22 cellular contexts compared by ENCODE assay signal in genomic region chr1:170445096-170445495, GRCh38.
A peak's percentile ranks its signal among the peaks of the same experiment; 100 is the strongest.
DNase-seq lines count a peak whose midpoint lies in the region; ATAC-seq, FAIRE-seq and TF ChIP-seq lines count a peak whose summit lies in the region.
"Had no signal": no experiment of that assay in that cellular context is flagged by ENCODE, and none has a peak within 500 bp of the region (broad histone marks: within the 10 kb centered on the region; RNA-seq: fewer than 3 reads in every experiment).

No MANE protein-coding gene starts in this region.

- no peaks in the 10 kb centered on the region for H3K36me3 ChIP-seq in bronchial epithelial cell (ENCODE audit: control insufficient read depth, insufficient read depth, low read length)
- H3K36me3 ChIP-seq: HAP-1, heart right ventricle had no signal

- TF ChIP-seq CTCF in AG09309 (IDR thresholded peaks at IDR 0.05; ENCODE audit: control insufficient read depth, insufficient read depth, low read depth, low read length, missing control alignments) (no peak), bronchial epithelial cell (IDR thresholded peaks at IDR 0.05; ENCODE audit: insufficient read depth, low read length, severe bottlenecking) (no peak), omental fat pad (IDR thresholded peaks at IDR 0.05) (no peak)

- DNase-seq in AG09309 (ENCODE audit: low read depth): peak; percentile 67
- DNase-seq in HS-27A (ENCODE audit: low read depth): peak; percentile 30
- DNase-seq in bronchial epithelial cell (ENCODE audit: low read depth): peak; percentile 84
- peak; percentile 35 for DNase-seq in iris pigment epithelial cell (ENCODE audit: low read depth)
- DNase-seq in omental fat pad (ENCODE audit: low spot score): no peak
- no peak for DNase-seq in activated naive CD4-positive, alpha-beta T cell (lab: John Stamatoyannopoulos, UW)
- DNase-seq in T-helper 17 cell: no peak
- DNase-seq: activated CD4-positive, alpha-beta T cell treated with anti-CD3 and anti-CD28 coated beads, Interleukin-2, amount 50 U/mL, for 48 hours; activated naive CD8-positive, alpha-beta T cell treated with anti-CD3 and anti-CD28 coated beads, Interleukin-2, amount 50 U/mL, for 24 hours; activated T-cell treated with anti-CD3 and anti-CD28 coated beads, Interleukin-2, amount 50 U/mL, for 48 hours; AML-193; cerebellar nuclear complex; heart right ventricle; islet precursor cell; mesendoderm; NCI-H1930; NCI-H524 treated with DMSO at 0.1 percent for 48 hours; OCI-M1; retina had no signal

- ATAC-seq in GM21825 (IDR thresholded peaks at IDR 0.05; ENCODE audit: unreplicated experiment): no peak
- ATAC-seq in omental fat pad (ENCODE audit: low FRiP score): no peak
- ATAC-seq in T-helper 17 cell: no peak
- ATAC-seq: activated naive CD8-positive, alpha-beta T cell treated with anti-CD3 and anti-CD28 coated beads, Interleukin-2, amount 50 U/mL, for 24 hours had no signal

- H3K27me3 ChIP-seq in bronchial epithelial cell (ENCODE audit: control insufficient read depth, insufficient read depth, low read length): no peaks in the 10 kb centered on the region
- H3K27me3 ChIP-seq: heart right ventricle had no signal

- no peak overlapping the region for H3K4me3 Mint-ChIP-seq in T-helper 17 cell
- H3K4me3 Mint-ChIP-seq: activated naive CD8-positive, alpha-beta T cell treated with anti-CD3 and anti-CD28 coated beads, Interleukin-2, amount 50 U/mL, for 24 hours had no signal

- FAIRE-seq in bronchial epithelial cell (lab: Jason Lieb, UNC): no peak
- FAIRE-seq: endometrium had no signal

- H3K36me3 Mint-ChIP-seq in T-helper 17 cell (ENCODE audit: low read depth): no peaks in the 10 kb centered on the region

- no peaks in the 10 kb centered on the region for H3K9me3 ChIP-seq in T-helper 17 cell (ENCODE audit: control insufficient read depth, low read length, poor library complexity, severe bottlenecking)
- H3K9me3 ChIP-seq: HAP-1, heart right ventricle had no signal

- no peak overlapping the region for H3K27ac Mint-ChIP-seq in T-helper 17 cell
- H3K27ac Mint-ChIP-seq: activated naive CD8-positive, alpha-beta T cell treated with anti-CD3 and anti-CD28 coated beads, Interleukin-2, amount 50 U/mL, for 24 hours had no signal

- no peaks in the 10 kb centered on the region for H3K4me1 Mint-ChIP-seq in T-helper 17 cell
- H3K4me1 Mint-ChIP-seq: activated naive CD8-positive, alpha-beta T cell treated with anti-CD3 and anti-CD28 coated beads, Interleukin-2, amount 50 U/mL, for 24 hours had no signal

- H3K4me3 ChIP-seq in AG09309 (ENCODE audit: control insufficient read depth, low read depth, low read length): no peak overlapping the region
- H3K4me3 ChIP-seq in bronchial epithelial cell (ENCODE audit: low read depth, low read length): no peak overlapping the region
- H3K4me3 ChIP-seq: HAP-1, heart right ventricle had no signal

- no peaks in the 10 kb centered on the region for H3K27me3 Mint-ChIP-seq in T-helper 17 cell

Comparison
In these comparisons a context has a peak if more than half of its experiments do, and no peak if none do; other contexts are left out.
1. DNase-seq: peak in AG09309 (single experiment), HS-27A (single experiment), bronchial epithelial cell (single experiment) and iris pigment epithelial cell (single experiment); none in omental fat pad (single experiment), activated naive CD4-positive, alpha-beta T cell (0 of 4) and T-helper 17 cell (0 of 3).